1 cellular context compared by ENCODE assay signal in the genomic region with DNA sequence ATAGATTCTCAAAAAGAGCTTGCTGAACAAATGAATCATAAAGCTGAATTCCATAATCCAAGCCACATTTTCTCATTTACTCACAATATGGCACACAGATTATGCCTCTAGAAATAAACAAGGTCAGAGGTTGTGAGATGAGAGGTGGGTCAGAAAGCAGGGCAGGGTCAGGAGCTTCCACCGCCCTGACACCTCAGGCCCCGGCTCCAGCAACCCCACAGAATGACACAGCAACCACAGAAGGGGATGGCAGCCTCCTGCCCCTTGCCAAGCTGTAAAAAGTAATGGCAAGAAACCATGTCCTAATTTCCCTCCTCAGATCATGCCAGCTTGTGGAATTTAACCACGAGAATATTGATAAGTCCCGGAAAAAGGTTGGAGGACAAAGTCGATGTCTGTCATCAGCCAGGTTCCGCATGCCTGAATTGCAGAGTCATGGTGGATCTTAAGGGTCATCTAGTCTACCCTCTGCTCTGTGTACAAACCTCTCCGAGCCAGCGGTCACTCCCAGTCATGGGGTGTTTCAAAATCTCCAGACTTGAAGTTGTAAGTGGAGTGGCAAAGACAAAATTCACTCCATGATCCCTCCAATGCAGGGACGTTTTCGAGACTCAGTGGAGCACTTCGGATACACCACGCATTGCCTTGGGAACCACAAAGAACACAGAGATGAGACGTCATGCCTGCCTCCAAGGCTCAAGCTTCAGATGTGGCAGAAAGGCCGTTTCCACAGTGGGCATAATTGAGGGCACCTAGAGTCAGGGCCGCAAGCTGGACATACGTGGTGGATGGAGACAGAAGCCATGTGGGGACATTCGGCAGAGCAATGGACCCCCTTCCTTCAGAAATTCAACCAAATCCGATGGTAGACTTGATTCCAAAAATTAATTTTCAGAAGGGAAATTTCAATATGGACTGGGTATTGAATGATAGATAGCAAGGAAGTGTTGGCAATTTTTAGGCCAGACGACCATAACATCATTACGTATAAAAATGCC.
TF ChIP-seq lines count a peak whose summit lies in the region.

No MANE protein-coding gene starts in this region.

TF ChIP-seq in HepG2, 621 proteins besides CTCF, POLR2A, EP300 and RAD21 (continued from another document and continues in another):
- TF ChIP-seq, protein P1, sequence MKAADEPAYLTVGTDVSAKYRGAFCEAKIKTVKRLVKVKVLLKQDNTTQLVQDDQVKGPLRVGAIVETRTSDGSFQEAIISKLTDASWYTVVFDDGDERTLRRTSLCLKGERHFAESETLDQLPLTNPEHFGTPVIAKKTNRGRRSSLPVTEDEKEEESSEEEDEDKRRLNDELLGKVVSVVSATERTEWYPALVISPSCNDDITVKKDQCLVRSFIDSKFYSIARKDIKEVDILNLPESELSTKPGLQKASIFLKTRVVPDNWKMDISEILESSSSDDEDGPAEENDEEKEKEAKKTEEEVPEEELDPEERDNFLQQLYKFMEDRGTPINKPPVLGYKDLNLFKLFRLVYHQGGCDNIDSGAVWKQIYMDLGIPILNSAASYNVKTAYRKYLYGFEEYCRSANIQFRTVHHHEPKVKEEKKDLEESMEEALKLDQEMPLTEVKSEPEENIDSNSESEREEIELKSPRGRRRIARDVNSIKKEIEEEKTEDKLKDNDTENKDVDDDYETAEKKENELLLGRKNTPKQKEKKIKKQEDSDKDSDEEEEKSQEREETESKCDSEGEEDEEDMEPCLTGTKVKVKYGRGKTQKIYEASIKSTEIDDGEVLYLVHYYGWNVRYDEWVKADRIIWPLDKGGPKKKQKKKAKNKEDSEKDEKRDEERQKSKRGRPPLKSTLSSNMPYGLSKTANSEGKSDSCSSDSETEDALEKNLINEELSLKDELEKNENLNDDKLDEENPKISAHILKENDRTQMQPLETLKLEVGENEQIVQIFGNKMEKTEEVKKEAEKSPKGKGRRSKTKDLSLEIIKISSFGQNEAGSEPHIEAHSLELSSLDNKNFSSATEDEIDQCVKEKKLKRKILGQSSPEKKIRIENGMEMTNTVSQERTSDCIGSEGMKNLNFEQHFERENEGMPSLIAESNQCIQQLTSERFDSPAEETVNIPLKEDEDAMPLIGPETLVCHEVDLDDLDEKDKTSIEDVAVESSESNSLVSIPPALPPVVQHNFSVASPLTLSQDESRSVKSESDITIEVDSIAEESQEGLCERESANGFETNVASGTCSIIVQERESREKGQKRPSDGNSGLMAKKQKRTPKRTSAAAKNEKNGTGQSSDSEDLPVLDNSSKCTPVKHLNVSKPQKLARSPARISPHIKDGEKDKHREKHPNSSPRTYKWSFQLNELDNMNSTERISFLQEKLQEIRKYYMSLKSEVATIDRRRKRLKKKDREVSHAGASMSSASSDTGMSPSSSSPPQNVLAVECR (CRISPR knock-in tag; IDR thresholded peaks at IDR 0.05; ENCODE audit: borderline replicate concordance): peak; percentile 31; the same call in 1 of the 2 replicates
- TF ChIP-seq NFKBIZ (CRISPR knock-in tag; IDR thresholded peaks at IDR 0.05) (no peak), ZBTB1 (CRISPR knock-in tag; IDR thresholded peaks at IDR 0.05; ENCODE audit: borderline replicate concordance) (no peak), ZNF235 (CRISPR knock-in tag; IDR thresholded peaks at IDR 0.05; ENCODE audit: borderline replicate concordance) (no peak), RBAK (CRISPR knock-in tag; IDR thresholded peaks at IDR 0.05) (no peak), KDM1A (CRISPR knock-in tag; IDR thresholded peaks at IDR 0.05) (no peak), SP1 (IDR thresholded peaks at IDR 0.05) (no peak), SP1 (CRISPR knock-in tag; IDR thresholded peaks at IDR 0.05) (no peak), SAP130 (CRISPR knock-in tag; IDR thresholded peaks at IDR 0.05; ENCODE audit: low read depth) (peak; percentile 86), HOXA7 (CRISPR knock-in tag; IDR thresholded peaks at IDR 0.05) (no peak), RBFOX2 (IDR thresholded peaks at IDR 0.05; ENCODE audit: low read depth, low read length) (no peak), ZNF530 (CRISPR knock-in tag; IDR thresholded peaks at IDR 0.05; ENCODE audit: low read depth) (no peak), ZMYM2 (CRISPR knock-in tag; IDR thresholded peaks at IDR 0.05) (no peak), PRMT3 (CRISPR knock-in tag; IDR thresholded peaks at IDR 0.05; ENCODE audit: borderline replicate concordance, low read depth) (no peak), HHEX (CRISPR knock-in tag; IDR thresholded peaks at IDR 0.05) (no peak), GABPA (IDR thresholded peaks at IDR 0.05; ENCODE audit: low read depth, low read length) (no peak), GABPA (CRISPR knock-in tag; IDR thresholded peaks at IDR 0.05; ENCODE audit: low read depth) (peak; percentile 22; the same call in 1 of the 2 replicates), CCAR2 (optimal IDR thresholded peaks at IDR 0.05; ENCODE audit: low read depth, low read length) (no peak), STAG1 (CRISPR knock-in tag; IDR thresholded peaks at IDR 0.05) (peak; percentile 37), ZNF230 (CRISPR knock-in tag; IDR thresholded peaks at IDR 0.05) (peak; percentile 82; the same call in 1 of the 2 replicates), ZNF331 (CRISPR knock-in tag; IDR thresholded peaks at IDR 0.05) (no peak)
- TF ChIP-seq, protein P2, sequence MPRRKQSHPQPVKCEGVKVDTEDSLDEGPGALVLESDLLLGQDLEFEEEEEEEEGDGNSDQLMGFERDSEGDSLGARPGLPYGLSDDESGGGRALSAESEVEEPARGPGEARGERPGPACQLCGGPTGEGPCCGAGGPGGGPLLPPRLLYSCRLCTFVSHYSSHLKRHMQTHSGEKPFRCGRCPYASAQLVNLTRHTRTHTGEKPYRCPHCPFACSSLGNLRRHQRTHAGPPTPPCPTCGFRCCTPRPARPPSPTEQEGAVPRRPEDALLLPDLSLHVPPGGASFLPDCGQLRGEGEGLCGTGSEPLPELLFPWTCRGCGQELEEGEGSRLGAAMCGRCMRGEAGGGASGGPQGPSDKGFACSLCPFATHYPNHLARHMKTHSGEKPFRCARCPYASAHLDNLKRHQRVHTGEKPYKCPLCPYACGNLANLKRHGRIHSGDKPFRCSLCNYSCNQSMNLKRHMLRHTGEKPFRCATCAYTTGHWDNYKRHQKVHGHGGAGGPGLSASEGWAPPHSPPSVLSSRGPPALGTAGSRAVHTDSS (CRISPR knock-in tag; conservative IDR thresholded peaks at IDR 0.05): no peak
- TF ChIP-seq, protein P3, sequence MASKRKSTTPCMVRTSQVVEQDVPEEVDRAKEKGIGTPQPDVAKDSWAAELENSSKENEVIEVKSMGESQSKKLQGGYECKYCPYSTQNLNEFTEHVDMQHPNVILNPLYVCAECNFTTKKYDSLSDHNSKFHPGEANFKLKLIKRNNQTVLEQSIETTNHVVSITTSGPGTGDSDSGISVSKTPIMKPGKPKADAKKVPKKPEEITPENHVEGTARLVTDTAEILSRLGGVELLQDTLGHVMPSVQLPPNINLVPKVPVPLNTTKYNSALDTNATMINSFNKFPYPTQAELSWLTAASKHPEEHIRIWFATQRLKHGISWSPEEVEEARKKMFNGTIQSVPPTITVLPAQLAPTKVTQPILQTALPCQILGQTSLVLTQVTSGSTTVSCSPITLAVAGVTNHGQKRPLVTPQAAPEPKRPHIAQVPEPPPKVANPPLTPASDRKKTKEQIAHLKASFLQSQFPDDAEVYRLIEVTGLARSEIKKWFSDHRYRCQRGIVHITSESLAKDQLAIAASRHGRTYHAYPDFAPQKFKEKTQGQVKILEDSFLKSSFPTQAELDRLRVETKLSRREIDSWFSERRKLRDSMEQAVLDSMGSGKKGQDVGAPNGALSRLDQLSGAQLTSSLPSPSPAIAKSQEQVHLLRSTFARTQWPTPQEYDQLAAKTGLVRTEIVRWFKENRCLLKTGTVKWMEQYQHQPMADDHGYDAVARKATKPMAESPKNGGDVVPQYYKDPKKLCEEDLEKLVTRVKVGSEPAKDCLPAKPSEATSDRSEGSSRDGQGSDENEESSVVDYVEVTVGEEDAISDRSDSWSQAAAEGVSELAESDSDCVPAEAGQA (IDR thresholded peaks at IDR 0.05; ENCODE audit: low read depth): no peak
- TF ChIP-seq, protein P3 (CRISPR knock-in tag; IDR thresholded peaks at IDR 0.05; ENCODE audit: borderline replicate concordance): no peak
- TF ChIP-seq, protein P4, sequence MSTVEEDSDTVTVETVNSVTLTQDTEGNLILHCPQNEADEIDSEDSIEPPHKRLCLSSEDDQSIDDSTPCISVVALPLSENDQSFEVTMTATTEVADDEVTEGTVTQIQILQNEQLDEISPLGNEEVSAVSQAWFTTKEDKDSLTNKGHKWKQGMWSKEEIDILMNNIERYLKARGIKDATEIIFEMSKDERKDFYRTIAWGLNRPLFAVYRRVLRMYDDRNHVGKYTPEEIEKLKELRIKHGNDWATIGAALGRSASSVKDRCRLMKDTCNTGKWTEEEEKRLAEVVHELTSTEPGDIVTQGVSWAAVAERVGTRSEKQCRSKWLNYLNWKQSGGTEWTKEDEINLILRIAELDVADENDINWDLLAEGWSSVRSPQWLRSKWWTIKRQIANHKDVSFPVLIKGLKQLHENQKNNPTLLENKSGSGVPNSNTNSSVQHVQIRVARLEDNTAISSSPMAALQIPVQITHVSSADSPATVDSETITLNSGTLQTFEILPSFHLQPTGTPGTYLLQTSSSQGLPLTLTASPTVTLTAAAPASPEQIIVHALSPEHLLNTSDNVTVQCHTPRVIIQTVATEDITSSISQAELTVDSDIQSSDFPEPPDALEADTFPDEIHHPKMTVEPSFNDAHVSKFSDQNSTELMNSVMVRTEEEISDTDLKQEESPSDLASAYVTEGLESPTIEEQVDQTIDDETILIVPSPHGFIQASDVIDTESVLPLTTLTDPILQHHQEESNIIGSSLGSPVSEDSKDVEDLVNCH (CRISPR knock-in tag; IDR thresholded peaks at IDR 0.05): no peak; the same call in 1 of the 2 replicates
- TF ChIP-seq, protein P5, sequence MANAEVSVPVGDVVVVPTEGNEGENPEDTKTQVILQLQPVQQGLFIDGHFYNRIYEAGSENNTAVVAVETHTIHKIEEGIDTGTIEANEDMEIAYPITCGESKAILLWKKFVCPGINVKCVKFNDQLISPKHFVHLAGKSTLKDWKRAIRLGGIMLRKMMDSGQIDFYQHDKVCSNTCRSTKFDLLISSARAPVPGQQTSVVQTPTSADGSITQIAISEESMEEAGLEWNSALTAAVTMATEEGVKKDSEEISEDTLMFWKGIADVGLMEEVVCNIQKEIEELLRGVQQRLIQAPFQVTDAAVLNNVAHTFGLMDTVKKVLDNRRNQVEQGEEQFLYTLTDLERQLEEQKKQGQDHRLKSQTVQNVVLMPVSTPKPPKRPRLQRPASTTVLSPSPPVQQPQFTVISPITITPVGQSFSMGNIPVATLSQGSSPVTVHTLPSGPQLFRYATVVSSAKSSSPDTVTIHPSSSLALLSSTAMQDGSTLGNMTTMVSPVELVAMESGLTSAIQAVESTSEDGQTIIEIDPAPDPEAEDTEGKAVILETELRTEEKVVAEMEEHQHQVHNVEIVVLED (CRISPR knock-in tag; IDR thresholded peaks at IDR 0.05; ENCODE audit: borderline replicate concordance): no peak; the same call in 1 of the 2 replicates
- TF ChIP-seq, protein P6, sequence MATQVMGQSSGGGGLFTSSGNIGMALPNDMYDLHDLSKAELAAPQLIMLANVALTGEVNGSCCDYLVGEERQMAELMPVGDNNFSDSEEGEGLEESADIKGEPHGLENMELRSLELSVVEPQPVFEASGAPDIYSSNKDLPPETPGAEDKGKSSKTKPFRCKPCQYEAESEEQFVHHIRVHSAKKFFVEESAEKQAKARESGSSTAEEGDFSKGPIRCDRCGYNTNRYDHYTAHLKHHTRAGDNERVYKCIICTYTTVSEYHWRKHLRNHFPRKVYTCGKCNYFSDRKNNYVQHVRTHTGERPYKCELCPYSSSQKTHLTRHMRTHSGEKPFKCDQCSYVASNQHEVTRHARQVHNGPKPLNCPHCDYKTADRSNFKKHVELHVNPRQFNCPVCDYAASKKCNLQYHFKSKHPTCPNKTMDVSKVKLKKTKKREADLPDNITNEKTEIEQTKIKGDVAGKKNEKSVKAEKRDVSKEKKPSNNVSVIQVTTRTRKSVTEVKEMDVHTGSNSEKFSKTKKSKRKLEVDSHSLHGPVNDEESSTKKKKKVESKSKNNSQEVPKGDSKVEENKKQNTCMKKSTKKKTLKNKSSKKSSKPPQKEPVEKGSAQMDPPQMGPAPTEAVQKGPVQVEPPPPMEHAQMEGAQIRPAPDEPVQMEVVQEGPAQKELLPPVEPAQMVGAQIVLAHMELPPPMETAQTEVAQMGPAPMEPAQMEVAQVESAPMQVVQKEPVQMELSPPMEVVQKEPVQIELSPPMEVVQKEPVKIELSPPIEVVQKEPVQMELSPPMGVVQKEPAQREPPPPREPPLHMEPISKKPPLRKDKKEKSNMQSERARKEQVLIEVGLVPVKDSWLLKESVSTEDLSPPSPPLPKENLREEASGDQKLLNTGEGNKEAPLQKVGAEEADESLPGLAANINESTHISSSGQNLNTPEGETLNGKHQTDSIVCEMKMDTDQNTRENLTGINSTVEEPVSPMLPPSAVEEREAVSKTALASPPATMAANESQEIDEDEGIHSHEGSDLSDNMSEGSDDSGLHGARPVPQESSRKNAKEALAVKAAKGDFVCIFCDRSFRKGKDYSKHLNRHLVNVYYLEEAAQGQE (IDR thresholded peaks at IDR 0.05; ENCODE audit: borderline replicate concordance in 1 of 2, low read depth in 1 of 2, low read length in 2 of 2): 0 out of 4 replicates have a peak, but pooled peaks of 1 of the 2 experiments have one; percentile 15
- TF ChIP-seq, protein P7, sequence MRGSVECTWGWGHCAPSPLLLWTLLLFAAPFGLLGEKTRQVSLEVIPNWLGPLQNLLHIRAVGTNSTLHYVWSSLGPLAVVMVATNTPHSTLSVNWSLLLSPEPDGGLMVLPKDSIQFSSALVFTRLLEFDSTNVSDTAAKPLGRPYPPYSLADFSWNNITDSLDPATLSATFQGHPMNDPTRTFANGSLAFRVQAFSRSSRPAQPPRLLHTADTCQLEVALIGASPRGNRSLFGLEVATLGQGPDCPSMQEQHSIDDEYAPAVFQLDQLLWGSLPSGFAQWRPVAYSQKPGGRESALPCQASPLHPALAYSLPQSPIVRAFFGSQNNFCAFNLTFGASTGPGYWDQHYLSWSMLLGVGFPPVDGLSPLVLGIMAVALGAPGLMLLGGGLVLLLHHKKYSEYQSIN (CRISPR knock-in tag; IDR thresholded peaks at IDR 0.05; ENCODE audit: borderline replicate concordance): no peak
